Comparison of ENCODE assay signal across 1 cellular context in genomic region chr1:200670215-200671118, GRCh38.
TF ChIP-seq lines count a peak whose summit lies in the region.

No MANE protein-coding gene starts in this region.

TF ChIP-seq in HEK293, 187 proteins besides CTCF, POLR2A, EP300 and RAD21 (continued from another document):
- TF ChIP-seq AEBP2 (tag by site-specific recombination; IDR thresholded peaks at IDR 0.05; ENCODE audit: borderline replicate concordance), result no peak
- TF ChIP-seq ZNF335 (tag by site-specific recombination; conservative IDR thresholded peaks at IDR 0.05), result peak; percentile 81
- TF ChIP-seq ZNF366 (tag by site-specific recombination; conservative IDR thresholded peaks at IDR 0.05), result 0 out of 2 replicates have a peak, but pooled peaks have one; percentile 49
- peak; percentile 61; the same call in 1 of the 2 replicates for TF ChIP-seq KLF9 (tag by site-specific recombination; IDR thresholded peaks at IDR 0.05; ENCODE audit: low read depth)
- no peak for TF ChIP-seq GLIS2 (tag by site-specific recombination; IDR thresholded peaks at IDR 0.05)
- no peak for TF ChIP-seq ZNF473 (tag by site-specific recombination; IDR thresholded peaks at IDR 0.05)
- TF ChIP-seq ZNF837 (tag by site-specific recombination; IDR thresholded peaks at IDR 0.05), result no peak
- TF ChIP-seq ZBTB17 (tag by site-specific recombination; IDR thresholded peaks at IDR 0.05), result no peak
- 0 out of 2 replicates have a peak, but pooled peaks have one; percentile 42 for TF ChIP-seq GLI4 (tag by site-specific recombination; IDR thresholded peaks at IDR 0.05)
- TF ChIP-seq ZNF623 (tag by site-specific recombination; IDR thresholded peaks at IDR 0.05), result no peak
- TF ChIP-seq ZNF626 (tag by site-specific recombination; IDR thresholded peaks at IDR 0.05), result no peak
- no peak for TF ChIP-seq ZNF354C (tag by site-specific recombination; IDR thresholded peaks at IDR 0.05; ENCODE audit: borderline replicate concordance, low read depth)
- TF ChIP-seq ZNF324 (tag by site-specific recombination; IDR thresholded peaks at IDR 0.05), result 0 out of 2 replicates have a peak, but pooled peaks have one; percentile 21
- no peak for TF ChIP-seq ZNF19 (tag by site-specific recombination; IDR thresholded peaks at IDR 0.05; ENCODE audit: low read depth)
- TF ChIP-seq GLI2 (tag by site-specific recombination; IDR thresholded peaks at IDR 0.05; ENCODE audit: borderline replicate concordance, low read depth), result no peak
- no peak for TF ChIP-seq INSM2 (tag by site-specific recombination; IDR thresholded peaks at IDR 0.05)
- TF ChIP-seq PBX3 (CRISPR knock-in tag; IDR thresholded peaks at IDR 0.05), result no peak
- no peak for TF ChIP-seq ZNF211 (tag by site-specific recombination; IDR thresholded peaks at IDR 0.05; ENCODE audit: low read depth)
- TF ChIP-seq ZNF555 (tag by site-specific recombination; conservative IDR thresholded peaks at IDR 0.05), result no peak
- no peak for TF ChIP-seq ZNF416 (tag by site-specific recombination; IDR thresholded peaks at IDR 0.05)
- no peak for TF ChIP-seq ZSCAN4 (tag by site-specific recombination; IDR thresholded peaks at IDR 0.05)
- no peak for TF ChIP-seq ZNF426 (tag by site-specific recombination; IDR thresholded peaks at IDR 0.05)
- TF ChIP-seq ZNF548 (tag by site-specific recombination; IDR thresholded peaks at IDR 0.05), result no peak
TF ChIP-seq in HEK293: peak in this region for 45.
